8 cellular contexts compared by ENCODE assay signal in genomic region chr12:81257952-81258551, GRCh38.
DNase-seq lines count a peak whose midpoint lies in the region; ATAC-seq and TF ChIP-seq lines count a peak whose summit lies in the region.

No MANE protein-coding gene starts in this region.

- no peak for DNase-seq in GM10248 (ENCODE audit: extremely low spot score)
- peak; percentile 58 to 90 (median 61) for DNase-seq in NCI-H1417 (lab: John Stamatoyannopoulos, UW)
- peak; percentile 15 for DNase-seq in SKM-1 treated with dmso at 0.1 percent for 144 hours (lab: John Stamatoyannopoulos, UW; ENCODE audit: unreplicated experiment)
- peak; percentile 10 for DNase-seq in iPS-NIHi7 (ENCODE audit: extremely low spot score)
- DNase-seq in HuH-7.5 (ENCODE audit: low spot score) = no peak

- CTCF ChIA-PET in GM10248 (lab: Yijun Ruan, JAX) = interaction anchor here (1.1 to 1.6 kb wide), 5 partner anchors 8 to 44 kb away, joined by 3 to 7 read pairs (median 3); no protein-coding TSS in a partner anchor

- ATAC-seq in GM19023 (IDR thresholded peaks at IDR 0.05; ENCODE audit: unreplicated experiment) (no peak), GM21515 (IDR thresholded peaks at IDR 0.05; ENCODE audit: unreplicated experiment) (no peak), GM19463 (IDR thresholded peaks at IDR 0.05; ENCODE audit: unreplicated experiment) (no peak)

- TF ChIP-seq CTCF in GM10248 (IDR thresholded peaks at IDR 0.05; ENCODE audit: control extremely low read depth, extremely low read depth, low read depth, missing control alignments) = peak; percentile 25

- POLR2A ChIA-PET in GM10248 (lab: Yijun Ruan, JAX) = no interaction called here

Comparison
In these comparisons a context has a peak if more than half of its experiments do, and no peak if none do; other contexts are left out.
1. DNase-seq: peak in NCI-H1417 (3 of 3), SKM-1 treated with dmso at 0.1 percent for 144 hours (single experiment) and iPS-NIHi7 (single experiment); none in GM10248 (single experiment) and HuH-7.5 (single experiment).